ENCODE assay signal across 1 cellular context in genomic region chr17:38751803-38752118, GRCh38.
TF ChIP-seq lines count a peak whose summit lies in the region.

No MANE protein-coding gene starts in this region.

TF ChIP-seq in GM23338, 12 proteins besides CTCF, POLR2A, EP300 and RAD21 (continued from another document):
- peak; percentile 58; the same call in 1 of the 2 replicates for TF ChIP-seq CREB1 (CRISPR knock-in tag; IDR thresholded peaks at IDR 0.05; ENCODE audit: low read depth)
- peak; percentile 29; the same call in 1 of the 2 replicates for TF ChIP-seq POLR2AphosphoS5 (IDR thresholded peaks at IDR 0.05; ENCODE audit: low read depth)
TF ChIP-seq in GM23338: peak in this region for 2.
